In the genomic region with DNA sequence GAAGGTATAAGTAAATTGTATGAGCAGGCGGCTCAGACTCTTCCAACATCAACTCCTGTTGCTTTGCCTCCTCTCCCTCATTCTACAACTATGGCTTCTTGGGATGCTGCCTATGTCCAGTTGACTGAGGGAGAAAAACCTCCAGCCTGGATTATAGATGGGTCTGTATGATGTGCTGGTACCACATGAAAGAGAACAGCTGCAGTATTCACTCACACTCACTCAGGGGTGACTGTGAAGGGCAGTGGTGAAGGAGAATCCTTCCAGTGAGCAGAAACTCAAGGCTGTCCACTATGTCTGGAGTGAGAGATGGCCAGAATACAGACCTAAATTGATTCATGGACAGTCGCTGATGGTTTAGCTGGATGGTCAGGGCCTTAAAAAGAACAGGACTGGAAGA, we compare ENCODE assay signal across 21 cellular contexts. TPM values are rescaled to one million over a fixed set of nuclear protein-coding genes. Genes with fewer than 3 reads are reported as not detected.
DNase-seq lines count a peak whose midpoint lies in the region; ATAC-seq and TF ChIP-seq lines count a peak whose summit lies in the region.
"Had no signal": no experiment of that assay in that cellular context is flagged by ENCODE, and none has a peak within 500 bp of the region (broad histone marks: within the 10 kb centered on the region; RNA-seq: fewer than 3 reads in every experiment).

No MANE protein-coding gene starts in this region.

- POLR2A ChIA-PET in A673 (lab: Charles Lee; ENCODE audit: low non-redundant PET), result interaction anchor here (0.6 kb wide), 1 partner anchor 48 kb away, joined by 3 read pairs; no protein-coding TSS in a partner anchor

- H3K36me3 ChIP-seq in endodermal cell (ENCODE audit: control insufficient read depth, insufficient read depth, low read length) (no peaks in the 10 kb centered on the region), right lobe of liver (no peaks in the 10 kb centered on the region), subcutaneous abdominal adipose tissue (ENCODE audit: control insufficient read depth in 5 of 5, insufficient read depth in 5 of 5, low read length in 5 of 5) (no peaks in the 10 kb centered on the region), A673 (ENCODE audit: insufficient read depth, low read length, poor library complexity, severe bottlenecking) (no peaks in the 10 kb centered on the region)

- H3K9ac ChIP-seq in endodermal cell (ENCODE audit: extremely low read depth, low read length, poor library complexity, severe bottlenecking) (no peak overlapping the region), subcutaneous abdominal adipose tissue (ENCODE audit: low read length in 5 of 5) (no peak overlapping the region)

- H3K27ac Mint-ChIP-seq in endodermal cell, result no peak overlapping the region
- H3K27ac Mint-ChIP-seq: H9, HFFc6 had no signal

- DNase-seq in LHCN-M2 (ENCODE audit: low read depth) (peak; percentile 70), endodermal cell (peak; percentile 5), right lobe of liver (no peak), NCI-H1930 (lab: John Stamatoyannopoulos, UW) (no peak), A673 (ENCODE audit: low spot score) (no peak), cortex of kidney (lab: John Stamatoyannopoulos, UW) (no peak)
- DNase-seq: CD4-positive, CD25-positive, alpha-beta regulatory T cell; COR-L47; DMS79; H9; HFFc6; MM.1S; NCI-H1048; NCI-H1436; NCI-H187 treated with DMSO at 0.1 percent for 48 hours; NK-92 treated with Interleukin-12 subunit alpha and Interleukin-12 subunit beta, amount 100 ng/mL, for 24 hours; SIG-M5 had no signal

- H3K9me3 Mint-ChIP-seq in endodermal cell, result no peaks in the 10 kb centered on the region
- H3K9me3 Mint-ChIP-seq: CD4-positive, CD25-positive, alpha-beta regulatory T cell; HFFc6 had no signal

- H3K4me1 ChIP-seq in endodermal cell (ENCODE audit: control insufficient read depth, insufficient read depth, low read length), result no peaks in the 10 kb centered on the region
- H3K4me1 ChIP-seq in right lobe of liver, result peaks cover 0 to 21% (median 6%) of the 10 kb centered on the region in 4 donors
- peaks cover 0 to 60% (median 38%) of the 10 kb centered on the region in 5 donors for H3K4me1 ChIP-seq in subcutaneous abdominal adipose tissue (ENCODE audit: control insufficient read depth in 5 of 5, insufficient read depth in 5 of 5, low read length in 5 of 5)
- peaks cover 6% of the 10 kb centered on the region for H3K4me1 ChIP-seq in A673 (ENCODE audit: insufficient read depth, low read length, poor library complexity, severe bottlenecking)

- TF ChIP-seq POLR2A in right lobe of liver (IDR thresholded peaks at IDR 0.05), result no peak

- WGBS in endodermal cell (ENCODE audit: insufficient coverage in 1 of 2, insufficient read length in 1 of 2), 2 experiments, result 95 to 100% methylated on average over 2 of the region's 2 CpGs
- 100% methylated on average over 2 of the region's 2 CpGs for WGBS in right lobe of liver (ENCODE audit: insufficient coverage, low coverage, low lambda C conversion rate, missing lambda C conversion rate)

- H3K27me3 ChIP-seq in endodermal cell (ENCODE audit: control insufficient read depth, insufficient read depth, low read length, poor library complexity, severe bottlenecking) (peaks cover 26% of the 10 kb centered on the region), right lobe of liver (no peaks in the 10 kb centered on the region), subcutaneous abdominal adipose tissue (ENCODE audit: control insufficient read depth in 5 of 5, insufficient read depth in 4 of 5, low read length in 5 of 5) (peaks cover 0 to 16% (median 5%) of the 10 kb centered on the region in 5 donors), A673 (replicated peaks; ENCODE audit: insufficient read depth, low read depth, low read length, poor library complexity) (no peaks in the 10 kb centered on the region)

- peaks cover 33% of the 10 kb centered on the region for H3K27me3 Mint-ChIP-seq in endodermal cell (ENCODE audit: insufficient read depth)

- intact Hi-C loops in right lobe of liver (cut with DNase I) (no loop called here), A673 (cut with micrococcal nuclease; ENCODE audit: unreplicated experiment) (no loop called here)

- no peak for ATAC-seq in right lobe of liver
- ATAC-seq: K562, Panc1 had no signal

- no TSS peak for BruUV-seq in A673 (replicated peaks; lab: Mats Ljungman, UMichigan)

- TF ChIP-seq CTCF in endodermal cell (conservative IDR thresholded peaks at IDR 0.05) (no peak), right lobe of liver (IDR thresholded peaks at IDR 0.05) (no peak), A673 (conservative IDR thresholded peaks at IDR 0.05; ENCODE audit: low read depth, low read length) (no peak)

- CTCF ChIA-PET in A673 (lab: Charles Lee), result no interaction called here

- H3K4me1 Mint-ChIP-seq in endodermal cell, result peaks cover 10% of the 10 kb centered on the region

- H3K4me3 Mint-ChIP-seq in endodermal cell, result no peak overlapping the region
- H3K4me3 Mint-ChIP-seq: H9, HFFc6 had no signal

- H3K9me3 ChIP-seq in endodermal cell (ENCODE audit: control insufficient read depth, low read length) (no peaks in the 10 kb centered on the region), right lobe of liver (no peaks in the 10 kb centered on the region), subcutaneous abdominal adipose tissue (ENCODE audit: control insufficient read depth in 5 of 5, low read length in 5 of 5) (no peaks in the 10 kb centered on the region), A673 (ENCODE audit: low read depth, low read length, poor library complexity, severe bottlenecking) (no peaks in the 10 kb centered on the region)

- H3K4me3 ChIP-seq in endodermal cell (ENCODE audit: low read length) (no peak overlapping the region), right lobe of liver (no peak overlapping the region), subcutaneous abdominal adipose tissue (ENCODE audit: low read depth in 1 of 5, low read length in 5 of 5) (no peak overlapping the region), A673 (ENCODE audit: low read depth, low read length, poor library complexity, severe bottlenecking) (no peak overlapping the region)
- H3K4me3 ChIP-seq: K562 had no signal

- H3K36me3 Mint-ChIP-seq in endodermal cell (ENCODE audit: low read depth), result no peaks in the 10 kb centered on the region
- H3K36me3 Mint-ChIP-seq: CD4-positive, CD25-positive, alpha-beta regulatory T cell had no signal

- H3K27ac ChIP-seq in endodermal cell (ENCODE audit: low read depth, low read length) (no peak overlapping the region), right lobe of liver (peak overlapping the region in 2 of 3 donors; percentile 88 to 96), subcutaneous abdominal adipose tissue (ENCODE audit: low read depth, low read length) (peak overlapping the region; percentile 63), A673 (ENCODE audit: low read depth, low read length, poor library complexity, severe bottlenecking) (no peak overlapping the region)

RNA-seq across cellular contexts. Expression of gene BCL2L10, which starts 1.7 kb away (rescaled TPM):
- 0.06 TPM in 1 of 2 replicates, not detected in the other for total RNA-seq in LHCN-M2 (2014; rRNA removed)
- polyA plus RNA-seq in LHCN-M2 (2012), result not detected
- total RNA-seq in endodermal cell, result 1 to 10 TPM in 1 of 2 donors, not detected in 1; 1.5 TPM
- not detected for polyA plus RNA-seq in endodermal cell (2013, experiment 1 of 2)
- polyA plus RNA-seq in endodermal cell (2013, experiment 2 of 2), result 0.29 TPM
- total RNA-seq in right lobe of liver, result 1 to 10 TPM; 1.8 to 3.9 (median 2.6) TPM
- 0.24 TPM in 1 of 2 replicates, not detected in the other for total RNA-seq in A673 (2021)
- total RNA-seq: H9, K562, NCI-H460 had no signal
- polyA plus RNA-seq: K562 had no signal

Comparison
In these comparisons a context has a peak if more than half of its experiments do, and no peak if none do; other contexts are left out.
1. DNase-seq: peak in LHCN-M2 (single experiment) and endodermal cell (single experiment); none in right lobe of liver (0 of 3), NCI-H1930 (0 of 2), A673 (single experiment) and cortex of kidney (single experiment).
2. H3K27ac ChIP-seq: peak in right lobe of liver (2 of 3) and subcutaneous abdominal adipose tissue (single experiment); none in endodermal cell (single experiment) and A673 (single experiment).